In genomic region chr1:205199931-205200299, GRCh38 we compare ENCODE assay signal across 15 cellular contexts. TPM values are rescaled to one million over a fixed set of nuclear protein-coding genes. Genes with fewer than 3 reads are reported as not detected.
DNase-seq lines count a peak whose midpoint lies in the region; ATAC-seq, FAIRE-seq and TF ChIP-seq lines count a peak whose summit lies in the region.
"Had no signal": no experiment of that assay in that cellular context is flagged by ENCODE, and none has a peak within 500 bp of the region (broad histone marks: within the 10 kb centered on the region; RNA-seq: fewer than 3 reads in every experiment).

No MANE protein-coding gene starts in this region.

- no peaks in the 10 kb centered on the region for H3K27me3 ChIP-seq in pancreas
- H3K27me3 ChIP-seq: BLaER1, upper lobe of left lung had no signal

- no peak for FAIRE-seq in pancreas (lab: Jason Lieb, UNC)
- FAIRE-seq: HepG2 had no signal

- POLR2A ChIA-PET in activated CD4-positive, alpha-beta T cell treated with anti-CD3 and anti-CD28 coated beads for 36 hours (lab: Charles Lee), result interaction anchor here (0.7 to 1.9 kb wide), 7 partner anchors 11 to 86 kb away, joined by 3 to 12 read pairs (median 5); partner anchors contain the start of genes DSTYK and TMCC2
- POLR2A ChIA-PET in activated CD8-positive, alpha-beta T cell treated with anti-CD3 and anti-CD28 coated beads for 36 hours (lab: Charles Lee), result interaction anchor here (0.6 to 3.3 kb wide), 13 partner anchors 11 to 125 kb away, joined by 3 to 36 read pairs (median 5); partner anchors contain the start of genes DSTYK, RBBP5 and TMCC2

- intact Hi-C loops in activated CD4-positive, alpha-beta T cell treated with anti-CD3 and anti-CD28 coated beads for 36 hours (cut with DNase I, micrococcal nuclease), result loop anchor here (1.0 to 10.0 kb wide), 13 partner anchors 11 to 1375 kb away; partner anchors contain the start of genes DSTYK (in 1 of the 2), MDM4 (in 1 of the 2), PPP1R15B (in 1 of the 2) and RBBP5 (in 1 of the 2)
- intact Hi-C loops in activated CD8-positive, alpha-beta T cell treated with anti-CD3 and anti-CD28 coated beads for 36 hours (cut with micrococcal nuclease), result no loop called here
- intact Hi-C loops in dendritic cell treated with granulocyte-macrophage colony-stimulating factor and Interleukin-4, amounts not matched to agents 40 ng/mL and 50 ng/mL, for 4 days (cut with micrococcal nuclease), result no loop called here
- intact Hi-C loops in pancreas (cut with DNase I), result no loop called here

- peak; percentile 52 for DNase-seq in activated CD4-positive, alpha-beta T cell treated with anti-CD3 and anti-CD28 coated beads for 36 hours
- DNase-seq in activated CD4-positive, alpha-beta T cell treated with anti-CD3 and anti-CD28 coated beads for 1 hour, result no peak
- peak; percentile 48 for DNase-seq in activated CD8-positive, alpha-beta T cell treated with anti-CD3 and anti-CD28 coated beads for 36 hours
- peak; percentile 24 for DNase-seq in stimulated activated CD4-positive, alpha-beta T cell treated with anti-CD3 and anti-CD28 coated beads, Interleukin-4, amount 100 ng/mL, for 24 hours
- DNase-seq in type B pancreatic cell (ENCODE audit: extremely low spot score, unreplicated experiment) (no peak), pancreas (no peak)
- DNase-seq: NCI-H187, NCI-H446 treated with DMSO at 0.1 percent for 48 hours, upper lobe of left lung had no signal

- peaks cover 74% of the 10 kb centered on the region for H3K4me1 Mint-ChIP-seq in activated CD4-positive, alpha-beta T cell treated with anti-CD3 and anti-CD28 coated beads for 36 hours
- peaks cover 75% of the 10 kb centered on the region for H3K4me1 Mint-ChIP-seq in activated CD8-positive, alpha-beta T cell treated with anti-CD3 and anti-CD28 coated beads for 36 hours (ENCODE audit: low read depth)
- H3K4me1 Mint-ChIP-seq in dendritic cell treated with granulocyte-macrophage colony-stimulating factor and Interleukin-4, amounts not matched to agents 40 ng/mL and 50 ng/mL, for 4 days (ENCODE audit: low read depth), result peaks cover 48% of the 10 kb centered on the region
- H3K4me1 Mint-ChIP-seq in type B pancreatic cell (ENCODE audit: unreplicated experiment), result peaks cover 26% of the 10 kb centered on the region

- no peaks in the 10 kb centered on the region for H3K9me3 ChIP-seq in pancreas
- H3K9me3 ChIP-seq: BLaER1, upper lobe of left lung had no signal

- H3K9me3 Mint-ChIP-seq in activated CD4-positive, alpha-beta T cell treated with anti-CD3 and anti-CD28 coated beads for 36 hours (ENCODE audit: low read depth), result no peaks in the 10 kb centered on the region
- H3K9me3 Mint-ChIP-seq in activated CD8-positive, alpha-beta T cell treated with anti-CD3 and anti-CD28 coated beads for 36 hours, result no peaks in the 10 kb centered on the region
- H3K9me3 Mint-ChIP-seq in dendritic cell treated with granulocyte-macrophage colony-stimulating factor and Interleukin-4, amounts not matched to agents 40 ng/mL and 50 ng/mL, for 4 days, result no peaks in the 10 kb centered on the region
- no peaks in the 10 kb centered on the region for H3K9me3 Mint-ChIP-seq in type B pancreatic cell

- no peaks in the 10 kb centered on the region for H3K27me3 Mint-ChIP-seq in activated CD4-positive, alpha-beta T cell treated with anti-CD3 and anti-CD28 coated beads for 36 hours
- no peaks in the 10 kb centered on the region for H3K27me3 Mint-ChIP-seq in activated CD8-positive, alpha-beta T cell treated with anti-CD3 and anti-CD28 coated beads for 36 hours
- no peaks in the 10 kb centered on the region for H3K27me3 Mint-ChIP-seq in dendritic cell treated with granulocyte-macrophage colony-stimulating factor and Interleukin-4, amounts not matched to agents 40 ng/mL and 50 ng/mL, for 4 days
- H3K27me3 Mint-ChIP-seq in type B pancreatic cell, result no peaks in the 10 kb centered on the region

- no peak overlapping the region for H3K4me3 ChIP-seq in pancreas
- H3K4me3 ChIP-seq: BLaER1, upper lobe of left lung had no signal

- peaks cover 25% of the 10 kb centered on the region for H3K36me3 Mint-ChIP-seq in activated CD4-positive, alpha-beta T cell treated with anti-CD3 and anti-CD28 coated beads for 36 hours (ENCODE audit: low read depth)
- H3K36me3 Mint-ChIP-seq in activated CD8-positive, alpha-beta T cell treated with anti-CD3 and anti-CD28 coated beads for 36 hours (ENCODE audit: low read depth), result peaks cover 29% of the 10 kb centered on the region
- peaks cover 23% of the 10 kb centered on the region for H3K36me3 Mint-ChIP-seq in dendritic cell treated with granulocyte-macrophage colony-stimulating factor and Interleukin-4, amounts not matched to agents 40 ng/mL and 50 ng/mL, for 4 days (ENCODE audit: low read depth)
- H3K36me3 Mint-ChIP-seq in type B pancreatic cell, result no peaks in the 10 kb centered on the region

- H3K27ac ChIP-seq in pancreas, result no peak overlapping the region
- H3K27ac ChIP-seq: BLaER1, parathyroid adenoma, upper lobe of left lung had no signal

- peak overlapping the region; percentile 50 for H3K4me3 Mint-ChIP-seq in activated CD4-positive, alpha-beta T cell treated with anti-CD3 and anti-CD28 coated beads for 36 hours
- H3K4me3 Mint-ChIP-seq in activated CD8-positive, alpha-beta T cell treated with anti-CD3 and anti-CD28 coated beads for 36 hours, result peak overlapping the region; percentile 53
- no peak overlapping the region for H3K4me3 Mint-ChIP-seq in dendritic cell treated with granulocyte-macrophage colony-stimulating factor and Interleukin-4, amounts not matched to agents 40 ng/mL and 50 ng/mL, for 4 days
- no peak overlapping the region for H3K4me3 Mint-ChIP-seq in type B pancreatic cell

- CTCF ChIA-PET in activated CD4-positive, alpha-beta T cell treated with anti-CD3 and anti-CD28 coated beads for 36 hours (lab: Charles Lee), result interaction anchor here (0.6 to 3.7 kb wide), 13 partner anchors 10 to 79 kb away, joined by 3 to 23 read pairs (median 5); partner anchors contain the start of genes RBBP5 and TMCC2
- CTCF ChIA-PET in activated CD8-positive, alpha-beta T cell treated with anti-CD3 and anti-CD28 coated beads for 36 hours (lab: Charles Lee), result interaction anchor here (0.8 to 2.4 kb wide), 11 partner anchors 11 to 138 kb away, joined by 3 to 20 read pairs (median 5); partner anchors contain the start of genes DSTYK, RBBP5 and TMCC2

- no peaks in the 10 kb centered on the region for H3K36me3 ChIP-seq in pancreas
- H3K36me3 ChIP-seq: BLaER1, upper lobe of left lung had no signal

- H3K27ac Mint-ChIP-seq in activated CD4-positive, alpha-beta T cell treated with anti-CD3 and anti-CD28 coated beads for 36 hours, result peak overlapping the region; percentile 94
- H3K27ac Mint-ChIP-seq in activated CD8-positive, alpha-beta T cell treated with anti-CD3 and anti-CD28 coated beads for 36 hours, result peak overlapping the region; percentile 94
- H3K27ac Mint-ChIP-seq in dendritic cell treated with granulocyte-macrophage colony-stimulating factor and Interleukin-4, amounts not matched to agents 40 ng/mL and 50 ng/mL, for 4 days, result peak overlapping the region; percentile 22
- no peak overlapping the region for H3K27ac Mint-ChIP-seq in type B pancreatic cell

- 91 to 92% methylated on average over 7 of the region's 7 CpGs for WGBS in pancreas, 2 donors

- peak; percentile 63 for ATAC-seq in activated CD4-positive, alpha-beta T cell treated with anti-CD3 and anti-CD28 coated beads for 36 hours
- peak; percentile 63 for ATAC-seq in activated CD8-positive, alpha-beta T cell treated with anti-CD3 and anti-CD28 coated beads for 36 hours
- no peak for ATAC-seq in pancreas
- no peak for ATAC-seq in GM18867 (IDR thresholded peaks at IDR 0.05; ENCODE audit: unreplicated experiment)
- ATAC-seq: HepG2, left lobe of liver had no signal

- H3K4me1 ChIP-seq in pancreas, result no peaks in the 10 kb centered on the region
- H3K4me1 ChIP-seq: BLaER1 had no signal

- no peak for TF ChIP-seq CTCF in activated CD8-positive, alpha-beta T cell treated with anti-CD3 and anti-CD28 coated beads for 36 hours (IDR thresholded peaks at IDR 0.05)
- TF ChIP-seq CTCF in type B pancreatic cell (conservative IDR thresholded peaks at IDR 0.05) (no peak), pancreas (IDR thresholded peaks at IDR 0.05) (no peak)

RNA-seq across cellular contexts. Expression of gene DSTYK, which starts 11.6 kb away (rescaled TPM):
- total RNA-seq in activated CD4-positive, alpha-beta T cell treated with anti-CD3 and anti-CD28 coated beads for 36 hours, result 10 to 100 TPM in 1 of 2 experiments, 1 to 10 TPM in 1; 9.4 to 12.3 TPM
- 10 to 100 TPM; 10.0 to 10.7 TPM for total RNA-seq in activated CD8-positive, alpha-beta T cell treated with anti-CD3 and anti-CD28 coated beads for 36 hours
- total RNA-seq in type B pancreatic cell (ENCODE audit: low replicate concordance), result 11.2 and 11.7 TPM in 2 replicates
- total RNA-seq in pancreas, result 1 to 10 TPM; 3.5 to 9.0 (median 4.7) TPM
- 1 to 10 TPM; 2.9 to 4.3 TPM for polyA plus RNA-seq in pancreas

RNA-seq across cellular contexts. Expression of gene TMCC2, which starts 27.8 kb away (rescaled TPM):
- 10 to 100 TPM; 10.5 to 11.0 TPM for total RNA-seq in activated CD4-positive, alpha-beta T cell treated with anti-CD3 and anti-CD28 coated beads for 36 hours
- total RNA-seq in activated CD8-positive, alpha-beta T cell treated with anti-CD3 and anti-CD28 coated beads for 36 hours, result 1 to 10 TPM; 6.6 to 7.1 TPM
- total RNA-seq in type B pancreatic cell (ENCODE audit: low replicate concordance) (3.0 and 6.2 TPM in 2 replicates), pancreas (1 to 10 TPM in 3 of 6 donors, under 1 TPM in 3; 0.55 to 1.8 (median 0.94) TPM)
- polyA plus RNA-seq in pancreas, result 1 to 10 TPM; 2.6 to 4.3 TPM

Comparison
In these comparisons a context has a peak if more than half of its experiments do, and no peak if none do; other contexts are left out.
1. DNase-seq: peak in activated CD4-positive, alpha-beta T cell treated with anti-CD3 and anti-CD28 coated beads for 36 hours (single experiment), activated CD8-positive, alpha-beta T cell treated with anti-CD3 and anti-CD28 coated beads for 36 hours (single experiment) and stimulated activated CD4-positive, alpha-beta T cell treated with anti-CD3 and anti-CD28 coated beads, Interleukin-4, amount 100 ng/mL, for 24 hours (single experiment); none in activated CD4-positive, alpha-beta T cell treated with anti-CD3 and anti-CD28 coated beads for 1 hour (single experiment), type B pancreatic cell (single experiment) and pancreas (0 of 6).
2. ATAC-seq: peak in activated CD4-positive, alpha-beta T cell treated with anti-CD3 and anti-CD28 coated beads for 36 hours (single experiment) and activated CD8-positive, alpha-beta T cell treated with anti-CD3 and anti-CD28 coated beads for 36 hours (single experiment); none in pancreas (0 of 4) and GM18867 (single experiment).
3. H3K4me3 Mint-ChIP-seq: peak in activated CD4-positive, alpha-beta T cell treated with anti-CD3 and anti-CD28 coated beads for 36 hours (single experiment) and activated CD8-positive, alpha-beta T cell treated with anti-CD3 and anti-CD28 coated beads for 36 hours (single experiment); none in dendritic cell treated with granulocyte-macrophage colony-stimulating factor and Interleukin-4, amounts not matched to agents 40 ng/mL and 50 ng/mL, for 4 days (single experiment) and type B pancreatic cell (single experiment).
4. intact Hi-C loops: an anchor here in activated CD4-positive, alpha-beta T cell treated with anti-CD3 and anti-CD28 coated beads for 36 hours (1.0 to 10.0 kb wide); none called in activated CD8-positive, alpha-beta T cell treated with anti-CD3 and anti-CD28 coated beads for 36 hours, dendritic cell treated with granulocyte-macrophage colony-stimulating factor and Interleukin-4, amounts not matched to agents 40 ng/mL and 50 ng/mL, for 4 days and pancreas.